In genomic region chr13:101248739-101249138, GRCh38 we compare ENCODE assay signal across 1 cellular context.
TF ChIP-seq lines count a peak whose summit lies in the region.

No MANE protein-coding gene starts in this region.

TF ChIP-seq in GM12878, 131 proteins besides CTCF, POLR2A, EP300 and RAD21 (continued from another document):
- TF ChIP-seq, protein P1, sequence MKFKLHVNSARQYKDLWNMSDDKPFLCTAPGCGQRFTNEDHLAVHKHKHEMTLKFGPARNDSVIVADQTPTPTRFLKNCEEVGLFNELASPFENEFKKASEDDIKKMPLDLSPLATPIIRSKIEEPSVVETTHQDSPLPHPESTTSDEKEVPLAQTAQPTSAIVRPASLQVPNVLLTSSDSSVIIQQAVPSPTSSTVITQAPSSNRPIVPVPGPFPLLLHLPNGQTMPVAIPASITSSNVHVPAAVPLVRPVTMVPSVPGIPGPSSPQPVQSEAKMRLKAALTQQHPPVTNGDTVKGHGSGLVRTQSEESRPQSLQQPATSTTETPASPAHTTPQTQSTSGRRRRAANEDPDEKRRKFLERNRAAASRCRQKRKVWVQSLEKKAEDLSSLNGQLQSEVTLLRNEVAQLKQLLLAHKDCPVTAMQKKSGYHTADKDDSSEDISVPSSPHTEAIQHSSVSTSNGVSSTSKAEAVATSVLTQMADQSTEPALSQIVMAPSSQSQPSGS (IDR thresholded peaks at IDR 0.05; ENCODE audit: low read length), result no peak
- TF ChIP-seq SIN3A (IDR thresholded peaks at IDR 0.05; ENCODE audit: low read depth, low read length), result no peak
- TF ChIP-seq MEF2B (IDR thresholded peaks at IDR 0.05; ENCODE audit: partially characterized antibody, poor library complexity, severe bottlenecking), result no peak
- TF ChIP-seq SUPT20H (IDR thresholded peaks at IDR 0.05; ENCODE audit: borderline replicate concordance, control insufficient read depth, low read depth, low read length), result no peak
- TF ChIP-seq E2F4 (IDR thresholded peaks at IDR 0.05; ENCODE audit: low read depth, low read length), result no peak
- no peak for TF ChIP-seq JUNB (IDR thresholded peaks at IDR 0.05)
- no peak for TF ChIP-seq NRF1 (conservative IDR thresholded peaks at IDR 0.05; ENCODE audit: low read depth, low read length)
- no peak for TF ChIP-seq LARP7 (IDR thresholded peaks at IDR 0.05)
- TF ChIP-seq FOS (IDR thresholded peaks at IDR 0.05; ENCODE audit: borderline replicate concordance, extremely low read depth, insufficient read length), result no peak
- no peak for TF ChIP-seq GATAD2B (conservative IDR thresholded peaks at IDR 0.05; ENCODE audit: low read depth)
- no peak for TF ChIP-seq ZNF622 (IDR thresholded peaks at IDR 0.05)
